10 cellular contexts compared by ENCODE assay signal in genomic region chr7:95097851-95098250, GRCh38.
"Had no signal": no experiment of that assay in that cellular context is flagged by ENCODE, and none has a peak within 500 bp of the region (broad histone marks: within the 10 kb centered on the region; RNA-seq: fewer than 3 reads in every experiment).

No MANE protein-coding gene starts in this region.

- ATAC-seq: GM23338, HepG2 had no signal

- H3K27ac Mint-ChIP-seq: GM23338, HFFc6, IgD-negative memory B cell had no signal

- H3K36me3 Mint-ChIP-seq: IgD-negative memory B cell had no signal

- H3K4me3 ChIP-seq: GM23338 had no signal

- DNase-seq: H9, HCEC 1CT, HFFc6, KG1 had no signal

- H3K4me2 ChIP-seq: GM23338 had no signal

- H2AFZ ChIP-seq: GM23338 had no signal

- H3K27ac ChIP-seq: HL-60 had no signal

- FAIRE-seq: H1, H54, HepG2 had no signal

- H3K9me3 Mint-ChIP-seq: GM23338, H9, IgD-negative memory B cell had no signal

- H3K4me3 Mint-ChIP-seq: GM23338, H9, HFFc6, IgD-negative memory B cell had no signal
